In genomic region chr2:119482481-119483394, GRCh38 we compare ENCODE assay signal across 18 cellular contexts. TPM values are rescaled to one million over a fixed set of nuclear protein-coding genes. Genes with fewer than 3 reads are reported as not detected.
A peak's percentile ranks its signal among the peaks of the same experiment; 100 is the strongest.
DNase-seq lines count a peak whose midpoint lies in the region; ATAC-seq and TF ChIP-seq lines count a peak whose summit lies in the region.
"Had no signal": no experiment of that assay in that cellular context is flagged by ENCODE, and none has a peak within 500 bp of the region (broad histone marks: within the 10 kb centered on the region; RNA-seq: fewer than 3 reads in every experiment).

No MANE protein-coding gene starts in this region.

- CTCF ChIA-PET in naive thymus-derived CD4-positive, alpha-beta T cell (lab: Charles Lee), result interaction anchor here (1.5 kb wide), 1 partner anchor 600 kb away, joined by 3 read pairs; no protein-coding TSS in a partner anchor

- H3K27ac Mint-ChIP-seq in naive thymus-derived CD4-positive, alpha-beta T cell, result no peak overlapping the region
- H3K27ac Mint-ChIP-seq: activated CD4-positive, alpha-beta memory T cell treated with anti-CD3 and anti-CD28 coated beads, Interleukin-2, amount 10 ng/mL, durations not matched to agents 7 days and 5 days; activated naive CD8-positive, alpha-beta T cell had no signal

- no peak for TF ChIP-seq EP300 in esophagus muscularis mucosa (IDR thresholded peaks at IDR 0.05)

- H3K27ac ChIP-seq in esophagus muscularis mucosa (replicated peaks in 1 of 4), result no peak overlapping the region
- H3K27ac ChIP-seq in naive thymus-derived CD4-positive, alpha-beta T cell (ENCODE audit: low read depth, low read length), result no peak overlapping the region
- H3K27ac ChIP-seq in prostate gland, result no peak overlapping the region

- peaks cover 0 to 42% (median 3%) of the 10 kb centered on the region in 5 donors for H3K27me3 Mint-ChIP-seq in naive thymus-derived CD4-positive, alpha-beta T cell
- H3K27me3 Mint-ChIP-seq: activated CD4-positive, alpha-beta memory T cell treated with anti-CD3 and anti-CD28 coated beads, Interleukin-2, amount 10 ng/mL, durations not matched to agents 7 days and 5 days; activated naive CD8-positive, alpha-beta T cell had no signal

- no peaks in the 10 kb centered on the region for H3K36me3 Mint-ChIP-seq in naive thymus-derived CD4-positive, alpha-beta T cell
- H3K36me3 Mint-ChIP-seq: activated naive CD8-positive, alpha-beta T cell had no signal

- H3K9me3 Mint-ChIP-seq in naive thymus-derived CD4-positive, alpha-beta T cell, result peaks cover 0 to 3% (median 0%) of the 10 kb centered on the region in 11 donors
- H3K9me3 Mint-ChIP-seq: activated CD4-positive, alpha-beta memory T cell treated with anti-CD3 and anti-CD28 coated beads, Interleukin-2, amount 10 ng/mL, durations not matched to agents 7 days and 5 days had no signal

- TF ChIP-seq CTCF in esophagus muscularis mucosa (IDR thresholded peaks at IDR 0.05) (no peak), prostate gland (IDR thresholded peaks at IDR 0.05) (no peak)

- H3K4me1 ChIP-seq in esophagus muscularis mucosa (peaks cover 10 to 29% (median 16%) of the 10 kb centered on the region in 4 donors), prostate gland (replicated peaks) (no peaks in the 10 kb centered on the region)
- H3K4me1 ChIP-seq in naive thymus-derived CD4-positive, alpha-beta T cell (ENCODE audit: control insufficient read depth in 2 of 2, insufficient read depth in 2 of 2, low read length in 2 of 2), result no peaks in the 10 kb centered on the region

- H3K4me3 Mint-ChIP-seq in naive thymus-derived CD4-positive, alpha-beta T cell, result no peak overlapping the region
- H3K4me3 Mint-ChIP-seq: activated CD4-positive, alpha-beta memory T cell treated with anti-CD3 and anti-CD28 coated beads, Interleukin-2, amount 10 ng/mL, durations not matched to agents 7 days and 5 days; activated naive CD8-positive, alpha-beta T cell had no signal

- H3K27me3 ChIP-seq in esophagus muscularis mucosa (no peaks in the 10 kb centered on the region), prostate gland (replicated peaks; ENCODE audit: insufficient read depth) (no peaks in the 10 kb centered on the region)
- no peaks in the 10 kb centered on the region for H3K27me3 ChIP-seq in naive thymus-derived CD4-positive, alpha-beta T cell (ENCODE audit: control insufficient read depth in 2 of 2, insufficient read depth in 2 of 2, low read length in 2 of 2)
- H3K27me3 ChIP-seq: MG63 had no signal

- intact Hi-C loops in esophagus muscularis mucosa (cut with DNase I) (no loop called here), prostate gland (cut with DNase I) (no loop called here)
- intact Hi-C loops in naive thymus-derived CD4-positive, alpha-beta T cell (cut with micrococcal nuclease), result no loop called here

- H3K4me3 ChIP-seq in esophagus muscularis mucosa (no peak overlapping the region), prostate gland (no peak overlapping the region)
- no peak overlapping the region for H3K4me3 ChIP-seq in naive thymus-derived CD4-positive, alpha-beta T cell (ENCODE audit: low read length)
- H3K4me3 ChIP-seq: MG63 had no signal

- peak; percentile 31 for DNase-seq in AG20443 (ENCODE audit: low spot score)
- DNase-seq in NOMO-1 treated with DMSO at 0.1 percent for 48 hours (lab: John Stamatoyannopoulos, UW; ENCODE audit: unreplicated experiment), result peak; percentile 66
- DNase-seq in esophagus muscularis mucosa (ENCODE audit: extremely low spot score), result peak; percentile 91
- DNase-seq in naive thymus-derived CD4-positive, alpha-beta T cell, result no peak
- DNase-seq in prostate gland (ENCODE audit: low spot score), result no peak
- no peak for DNase-seq in NCI-H2107 treated with DMSO at 0.1 percent for 48 hours (lab: John Stamatoyannopoulos, UW; ENCODE audit: unreplicated experiment)
- no peak for DNase-seq in foreskin melanocyte
- DNase-seq: ACHN; activated CD4-positive, alpha-beta memory T cell treated with anti-CD3 and anti-CD28 coated beads, Interleukin-2, amount 10 ng/mL, durations not matched to agents 7 days and 5 days; cortex of kidney; DND-41; MG63; NCI-H526; SW 1271 had no signal

- POLR2A ChIA-PET in naive thymus-derived CD4-positive, alpha-beta T cell (lab: Charles Lee), result interaction anchor here (0.5 kb wide), 1 partner anchor 40 kb away, joined by 4 read pairs; no protein-coding TSS in a partner anchor

- 69% methylated on average over 12 of the region's 20 CpGs for WGBS in esophagus muscularis mucosa
- WGBS in prostate gland, result 70% methylated on average over 20 of the region's 20 CpGs

- no peaks in the 10 kb centered on the region for H3K36me3 ChIP-seq in esophagus muscularis mucosa
- H3K36me3 ChIP-seq in naive thymus-derived CD4-positive, alpha-beta T cell (ENCODE audit: control insufficient read depth in 2 of 3, insufficient read depth in 3 of 3, low read length in 3 of 3), result no peaks in the 10 kb centered on the region
- H3K36me3 ChIP-seq in prostate gland, result no peaks in the 10 kb centered on the region
- H3K36me3 ChIP-seq: MG63 had no signal

- no peaks in the 10 kb centered on the region for H3K9me3 ChIP-seq in esophagus muscularis mucosa
- H3K9me3 ChIP-seq in naive thymus-derived CD4-positive, alpha-beta T cell (ENCODE audit: control insufficient read depth in 2 of 3, low read length in 3 of 3), result no peaks in the 10 kb centered on the region
- no peaks in the 10 kb centered on the region for H3K9me3 ChIP-seq in prostate gland
- H3K9me3 ChIP-seq: MG63 had no signal

- TF ChIP-seq POLR2A in esophagus muscularis mucosa (IDR thresholded peaks at IDR 0.05; ENCODE audit: low read depth) (no peak), prostate gland (IDR thresholded peaks at IDR 0.05) (no peak)

- H3K4me1 Mint-ChIP-seq in naive thymus-derived CD4-positive, alpha-beta T cell, result no peaks in the 10 kb centered on the region
- H3K4me1 Mint-ChIP-seq: activated CD4-positive, alpha-beta memory T cell treated with anti-CD3 and anti-CD28 coated beads, Interleukin-2, amount 10 ng/mL, durations not matched to agents 7 days and 5 days had no signal

- ATAC-seq in naive thymus-derived CD4-positive, alpha-beta T cell, result peak; percentile 47
- ATAC-seq in HG02571 (IDR thresholded peaks at IDR 0.05; ENCODE audit: unreplicated experiment), result no peak

RNA-seq across cellular contexts. Expression of gene SCTR, which starts 41.5 kb away (rescaled TPM):
- total RNA-seq in esophagus muscularis mucosa (not detected), prostate gland (not detected)
- not detected for total RNA-seq in naive thymus-derived CD4-positive, alpha-beta T cell
- polyA plus RNA-seq in naive thymus-derived CD4-positive, alpha-beta T cell, result not detected
- total RNA-seq: activated CD4-positive, alpha-beta memory T cell treated with anti-CD3 and anti-CD28 coated beads, Interleukin-2, amount 10 ng/mL, durations not matched to agents 7 days and 5 days; lung microvascular endothelial cell; pulmonary artery endothelial cell had no signal

RNA-seq across cellular contexts. Expression of gene TMEM37, which starts 51.1 kb away (rescaled TPM):
- total RNA-seq in esophagus muscularis mucosa (1 to 10 TPM; 1.7 to 2.8 (median 2.2) TPM), prostate gland (1 to 10 TPM; 1.7 to 6.8 TPM)
- under 1 TPM in 3 of 5 experiments, not detected in 2; 0.37 to 0.51 (median 0.38) TPM for total RNA-seq in naive thymus-derived CD4-positive, alpha-beta T cell
- polyA plus RNA-seq in naive thymus-derived CD4-positive, alpha-beta T cell, result 1 to 10 TPM; 1.8 to 4.2 TPM
- total RNA-seq: activated CD4-positive, alpha-beta memory T cell treated with anti-CD3 and anti-CD28 coated beads, Interleukin-2, amount 10 ng/mL, durations not matched to agents 7 days and 5 days had no signal

Comparison
In these comparisons a context has a peak if more than half of its experiments do, and no peak if none do; other contexts are left out.
1. DNase-seq: peak in AG20443 (single experiment), NOMO-1 treated with DMSO at 0.1 percent for 48 hours (single experiment) and esophagus muscularis mucosa (single experiment); none in naive thymus-derived CD4-positive, alpha-beta T cell (0 of 9), prostate gland (single experiment), NCI-H2107 treated with DMSO at 0.1 percent for 48 hours (single experiment) and foreskin melanocyte (single experiment).